8 cellular contexts compared by ENCODE assay signal in genomic region chr6:90478789-90479602, GRCh38.
DNase-seq lines count a peak whose midpoint lies in the region; ATAC-seq, FAIRE-seq and TF ChIP-seq lines count a peak whose summit lies in the region.

No MANE protein-coding gene starts in this region.

- H2AFZ ChIP-seq in H1 (ENCODE audit: low read length) = no peak overlapping the region; the same call in 1 of the 2 replicates

- H3K18ac ChIP-seq in H1 (ENCODE audit: extremely low read depth, low read length) = no peak overlapping the region

- DNase-seq in DMS114 treated with DMSO at 0.1 percent for 48 hours (lab: John Stamatoyannopoulos, UW; ENCODE audit: unreplicated experiment) (peak; percentile 58), HuH-7 (ENCODE audit: low spot score) (peak; percentile 89), NOMO-1 treated with DMSO at 0.1 percent for 48 hours (lab: John Stamatoyannopoulos, UW; ENCODE audit: unreplicated experiment) (peak; percentile 90), H1 (ENCODE audit: low read depth in 1 of 2, low spot score in 2 of 2) (peak; percentile 77 to 89)
- peak; percentile 88 for DNase-seq in activated CD8-positive, alpha-beta memory T cell treated with anti-CD3 and anti-CD28 coated beads for 24 hours
- DNase-seq in stimulated activated CD8-positive, alpha-beta memory T cell treated with anti-CD3 and anti-CD28 coated beads, Interleukin-4, amount 100 ng/mL, for 24 hours (ENCODE audit: low read depth) = peak; percentile 69

- H3K9me3 ChIP-seq in H1 (ENCODE audit: insufficient read depth in 2 of 2, low read depth in 1 of 2, low read length in 1 of 2) (no peaks in the 10 kb centered on the region), mesodermal cell (ENCODE audit: control insufficient read depth, low read length) (no peaks in the 10 kb centered on the region)

- no peak overlapping the region for H4K8ac ChIP-seq in H1 (ENCODE audit: extremely low read depth, insufficient read depth, low read length)

- H3K4ac ChIP-seq in H1 (replicated peaks; ENCODE audit: insufficient read length, low read depth, low read length) = no peak overlapping the region

- no peak overlapping the region for H3K23ac ChIP-seq in H1 (ENCODE audit: insufficient read length)

- H2AK5ac ChIP-seq in H1 (ENCODE audit: low read depth, low read length) = no peak overlapping the region

- WGBS in H1 (ENCODE audit: extremely low coverage in 1 of 2, insufficient coverage in 1 of 2, insufficient read length in 1 of 2, insufficient replicate concordance in 2 of 2, low coverage in 1 of 2, low lambda C conversion rate in 2 of 2, missing lambda C conversion rate in 1 of 2), 2 experiments = 41% methylated on average over 15 of the region's 15 CpGs; no CpG with 5 or more reads in 1 of the 2 experiments
- WGBS in mesodermal cell (ENCODE audit: insufficient coverage in 2 of 2), 2 experiments = 56 to 65% methylated on average over 6 to 7 of the region's 15 CpGs

- peak; percentile 70 to 90 (median 84) for TF ChIP-seq CTCF in H1 (IDR thresholded peaks at IDR 0.05; ENCODE audit: control extremely low read depth in 1 of 3, insufficient read depth in 1 of 3, low read depth in 1 of 3, low read length in 3 of 3)

- no peaks in the 10 kb centered on the region for H3K23me2 ChIP-seq in H1 (ENCODE audit: low read depth, low read length)

- no peaks in the 10 kb centered on the region for H3K27me3 ChIP-seq in H1 (replicated peaks in 1 of 4; ENCODE audit: control insufficient read depth in 3 of 4, extremely low read depth in 1 of 4, insufficient read depth in 3 of 4, low read length in 3 of 4)

- H3K4me3 ChIP-seq in H1 (ENCODE audit: extremely low read depth in 1 of 4, insufficient read depth in 2 of 4, low read depth in 3 of 4, low read length in 4 of 4) = no peak overlapping the region
- H3K4me3 ChIP-seq in mesodermal cell (ENCODE audit: extremely low read depth, insufficient read depth, low read length, poor library complexity, severe bottlenecking) = no peak overlapping the region

- no peak overlapping the region for H4K91ac ChIP-seq in H1 (replicated peaks; ENCODE audit: insufficient read length, low read length)

- H3K4me2 ChIP-seq in H1 (ENCODE audit: insufficient read depth in 1 of 2, low read depth in 2 of 2, low read length in 2 of 2) = no peak overlapping the region

- no peak overlapping the region for H3K56ac ChIP-seq in H1 (replicated peaks; ENCODE audit: insufficient read length, low read depth, low read length)

- peak overlapping the region; percentile 6; the same call in 1 of the 2 replicates for H2BK5ac ChIP-seq in H1 (ENCODE audit: low read depth, low read length)

- no peak overlapping the region for H3K27ac ChIP-seq in H1 (ENCODE audit: low read depth, low read length)
- H3K27ac ChIP-seq in mesodermal cell (ENCODE audit: low read depth, low read length, severe bottlenecking) = peak overlapping the region; percentile 36

- no peak for TF ChIP-seq POLR2A in H1 (IDR thresholded peaks at IDR 0.05; ENCODE audit: control extremely low read depth in 1 of 2, low read depth in 2 of 2, low read length in 2 of 2)

- no peak overlapping the region for H2BK15ac ChIP-seq in H1 (ENCODE audit: low read length)

- POLR2A ChIA-PET in H1 (lab: Charles Lee; ENCODE audit: partially characterized antibody) = interaction anchor here (1.2 kb wide), 1 partner anchor 97 kb away, joined by 3 read pairs; no protein-coding TSS in a partner anchor

- no peak overlapping the region for H3K14ac ChIP-seq in H1 (ENCODE audit: insufficient read length)

- H2BK20ac ChIP-seq in H1 (ENCODE audit: low read length) = no peak overlapping the region

- CTCF ChIA-PET in H1 (lab: Charles Lee; ENCODE audit: partially characterized antibody) = interaction anchor here (0.6 to 12.4 kb wide), 50 partner anchors 9 to 1105 kb away, joined by 3 to 234 read pairs (median 5); partner anchors contain the start of gene BACH2

- peak; percentile 98 to 99 for TF ChIP-seq RAD21 in H1 (IDR thresholded peaks at IDR 0.05 in 1 of 2, conservative IDR thresholded peaks at IDR 0.05 in 1 of 2; ENCODE audit: low read depth in 2 of 2, low read length in 2 of 2)

- no peaks in the 10 kb centered on the region for H4K20me1 ChIP-seq in H1 (replicated peaks in 1 of 2; ENCODE audit: control insufficient read depth in 1 of 2, insufficient read depth in 2 of 2, low read length in 2 of 2)

- H3K4me1 ChIP-seq in H1 (replicated peaks in 1 of 4; ENCODE audit: control insufficient read depth in 3 of 4, insufficient read depth in 4 of 4, low read length in 3 of 4) (peaks cover 2 to 11% (median 5%) of the 10 kb centered on the region in 4 experiments; a peak in 4 of 7 replicates), mesodermal cell (ENCODE audit: control insufficient read depth, insufficient read depth, low read length, poor library complexity, severe bottlenecking) (peaks cover 10% of the 10 kb centered on the region)

- no peak overlapping the region for H2BK120ac ChIP-seq in H1 (replicated peaks; ENCODE audit: low read depth, low read length)

- H3K9ac ChIP-seq in H1 (replicated peaks in 1 of 4; ENCODE audit: extremely low read depth in 1 of 4, low read depth in 3 of 4, low read length in 3 of 4) = no peak overlapping the region

- peak; percentile 93 for ATAC-seq in GM21529 (IDR thresholded peaks at IDR 0.05; ENCODE audit: unreplicated experiment)

- peak overlapping the region; percentile 51; the same call in 1 of the 2 replicates for H2BK12ac ChIP-seq in H1 (ENCODE audit: low read depth, low read length)

- FAIRE-seq in H1 (lab: Jason Lieb, UNC) = peak; percentile 99

- no peaks in the 10 kb centered on the region for H3K36me3 ChIP-seq in H1 (ENCODE audit: control insufficient read depth in 2 of 4, insufficient read depth in 4 of 4, low read length in 3 of 4)
- H3K36me3 ChIP-seq in mesodermal cell (ENCODE audit: control insufficient read depth, insufficient read depth, low read length) = no peaks in the 10 kb centered on the region

- TF ChIP-seq EP300 in H1 (IDR thresholded peaks at IDR 0.05; ENCODE audit: borderline replicate concordance in 1 of 2, low read depth in 2 of 2, low read length in 2 of 2) = no peak

- no peaks in the 10 kb centered on the region for H3K79me2 ChIP-seq in H1 (ENCODE audit: control insufficient read depth in 1 of 2, insufficient read depth in 2 of 2, low read length in 2 of 2)

- no peak overlapping the region for H4K5ac ChIP-seq in H1 (ENCODE audit: insufficient read length, low read depth, low read length)

- no peaks in the 10 kb centered on the region for H3K79me1 ChIP-seq in H1 (ENCODE audit: low read depth, low read length)

TF ChIP-seq in H1, 55 proteins besides CTCF, POLR2A, EP300 and RAD21:
- TF ChIP-seq GTF2F1 (IDR thresholded peaks at IDR 0.05; ENCODE audit: borderline replicate concordance, low read depth, low read length) = no peak
- TF ChIP-seq RXRA (IDR thresholded peaks at IDR 0.05; ENCODE audit: insufficient read depth, low read depth, low read length) = no peak
- TF ChIP-seq, protein P1, sequence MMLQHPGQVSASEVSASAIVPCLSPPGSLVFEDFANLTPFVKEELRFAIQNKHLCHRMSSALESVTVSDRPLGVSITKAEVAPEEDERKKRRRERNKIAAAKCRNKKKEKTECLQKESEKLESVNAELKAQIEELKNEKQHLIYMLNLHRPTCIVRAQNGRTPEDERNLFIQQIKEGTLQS (IDR thresholded peaks at IDR 0.05; ENCODE audit: insufficient read depth, low read depth, low read length) = no peak
- TF ChIP-seq HDAC2 (IDR thresholded peaks at IDR 0.05; ENCODE audit: borderline replicate concordance in 1 of 2, low read depth in 2 of 2, low read length in 2 of 2) = no peak
- no peak for TF ChIP-seq KDM4A (IDR thresholded peaks at IDR 0.05; ENCODE audit: low read depth, low read length, severe bottlenecking)
- TF ChIP-seq CBX5 (IDR thresholded peaks at IDR 0.05; ENCODE audit: low read depth, low read length) = no peak
- peak; percentile 35 for TF ChIP-seq ASH2L (IDR thresholded peaks at IDR 0.05; ENCODE audit: low read length)
- no peak for TF ChIP-seq SUZ12 (IDR thresholded peaks at IDR 0.05; ENCODE audit: low read length)
- no peak for TF ChIP-seq EGR1 (IDR thresholded peaks at IDR 0.05; ENCODE audit: borderline replicate concordance, low read depth, low read length)
- TF ChIP-seq SIRT6 (IDR thresholded peaks at IDR 0.05; ENCODE audit: low read length) = no peak
- no peak for TF ChIP-seq MAX (IDR thresholded peaks at IDR 0.05)
- peak; percentile 70 for TF ChIP-seq BACH1 (IDR thresholded peaks at IDR 0.05; ENCODE audit: low read length)
- 0 out of 2 replicates have a peak, but pooled peaks have one; percentile 28 for TF ChIP-seq RBBP5 (IDR thresholded peaks at IDR 0.05; ENCODE audit: borderline replicate concordance, low read depth, low read length)
- TF ChIP-seq BRCA1 (IDR thresholded peaks at IDR 0.05; ENCODE audit: low read depth, low read length) = no peak
- TF ChIP-seq MAFK (IDR thresholded peaks at IDR 0.05; ENCODE audit: low read depth, low read length) = peak; percentile 57; the same call in 1 of the 2 replicates
- peak; percentile 98 for TF ChIP-seq JUND (IDR thresholded peaks at IDR 0.05; ENCODE audit: low read length)
- peak in 1 of 2 experiments; percentile 47; a peak in 1 of 4 replicates for TF ChIP-seq SIN3A (conservative IDR thresholded peaks at IDR 0.05 in 1 of 2, IDR thresholded peaks at IDR 0.05 in 1 of 2; ENCODE audit: low read depth in 1 of 2, low read length in 2 of 2)
- TF ChIP-seq TBP (IDR thresholded peaks at IDR 0.05; ENCODE audit: low read depth, low read length) = 0 out of 2 replicates have a peak, but pooled peaks have one; percentile 17
- TF ChIP-seq BCL11A (IDR thresholded peaks at IDR 0.05; ENCODE audit: low read depth in 2 of 2, low read length in 2 of 2) = no peak
- TF ChIP-seq GABPA (IDR thresholded peaks at IDR 0.05; ENCODE audit: borderline replicate concordance, insufficient read depth, low read length) = no peak
- TF ChIP-seq CREB1 (IDR thresholded peaks at IDR 0.05) = peak; percentile 69; the same call in 1 of the 2 replicates
- no peak for TF ChIP-seq CHD2 (IDR thresholded peaks at IDR 0.05; ENCODE audit: low read length)
- peak; percentile 26; the same call in 1 of the 2 replicates for TF ChIP-seq CEBPB (IDR thresholded peaks at IDR 0.05; ENCODE audit: low read depth, low read length)
- TF ChIP-seq KDM5A (IDR thresholded peaks at IDR 0.05; ENCODE audit: low read length) = no peak
